ENCODE assay signal across 20 cellular contexts in the genomic region with DNA sequence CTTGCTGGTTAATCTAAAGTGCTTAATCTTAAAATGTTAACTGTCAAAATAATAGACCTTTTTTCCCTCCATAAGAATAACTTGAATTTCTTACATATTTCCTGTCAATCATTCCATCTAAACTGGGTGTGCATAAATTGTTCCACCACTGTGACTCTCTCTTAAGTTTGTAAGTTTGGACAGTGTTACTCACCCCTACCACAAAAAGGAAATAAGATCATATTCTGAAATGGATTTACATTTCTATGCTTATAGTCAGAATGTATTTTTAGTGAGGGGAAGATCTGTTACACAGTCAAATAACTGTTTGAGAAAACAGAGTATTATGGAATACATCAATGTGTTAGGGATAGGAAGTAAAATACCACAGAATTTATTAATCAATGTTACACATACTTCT.
DNase-seq lines count a peak whose midpoint lies in the region; ATAC-seq and TF ChIP-seq lines count a peak whose summit lies in the region.
"Had no signal": no experiment of that assay in that cellular context is flagged by ENCODE, and none has a peak within 500 bp of the region (broad histone marks: within the 10 kb centered on the region; RNA-seq: fewer than 3 reads in every experiment).

No MANE protein-coding gene starts in this region.

- DNase-seq in activated naive CD8-positive, alpha-beta T cell treated with anti-CD3 and anti-CD28 coated beads, Interleukin-2, amount 50 U/mL, for 24 hours, result no peak
- no peak for DNase-seq in activated naive CD8-positive, alpha-beta T cell treated with anti-CD3 and anti-CD28 coated beads for 36 hours
- DNase-seq in RWPE1 (ENCODE audit: low spot score) (peak; percentile 8), fibroblast of lung (ENCODE audit: low read depth in 2 of 2) (peak; percentile 57 to 88), nucleus accumbens (lab: John Stamatoyannopoulos, UW) (no peak)
- DNase-seq in stimulated activated naive CD8-positive, alpha-beta T cell treated with anti-CD3 and anti-CD28 coated beads, Interleukin-15, amount 100 ng/mL, for 72 hours, result no peak
- DNase-seq: activated CD4-positive, alpha-beta T cell treated with anti-CD3 and anti-CD28 coated beads, Interleukin-2, amount 50 U/mL, for 4 hours; aorta; CD8-positive, alpha-beta T cell; H9; naive thymus-derived CD4-positive, alpha-beta T cell; NCI-H1436 treated with DMSO at 0.1 percent for 48 hours; stimulated activated naive CD4-positive, alpha-beta T cell treated with Interleukin-2 at 50 U/mL for 16 hours had no signal

- no peaks in the 10 kb centered on the region for H3K9me3 ChIP-seq in fibroblast of lung (ENCODE audit: control insufficient read depth, insufficient read depth, low read depth, low read length)
- H3K9me3 ChIP-seq: vagina had no signal

- peaks cover 14% of the 10 kb centered on the region for H3K79me2 ChIP-seq in fibroblast of lung (ENCODE audit: control insufficient read depth, insufficient read depth, low read length)

- H3K4me1 Mint-ChIP-seq in activated naive CD8-positive, alpha-beta T cell treated with anti-CD3 and anti-CD28 coated beads, Interleukin-2, amount 50 U/mL, for 24 hours, result peaks cover 14% of the 10 kb centered on the region
- H3K4me1 Mint-ChIP-seq in activated naive CD8-positive, alpha-beta T cell treated with anti-CD3 and anti-CD28 coated beads for 36 hours, result peaks cover 4% of the 10 kb centered on the region
- H3K4me1 Mint-ChIP-seq in stimulated activated naive CD8-positive, alpha-beta T cell treated with anti-CD3 and anti-CD28 coated beads, Interleukin-15, amount 100 ng/mL, for 72 hours, result peaks cover 5% of the 10 kb centered on the region
- H3K4me1 Mint-ChIP-seq: H9 had no signal

- peak overlapping the region; percentile 17 for H3K4me3 Mint-ChIP-seq in activated naive CD8-positive, alpha-beta T cell treated with anti-CD3 and anti-CD28 coated beads, Interleukin-2, amount 50 U/mL, for 24 hours
- H3K4me3 Mint-ChIP-seq in activated naive CD8-positive, alpha-beta T cell treated with anti-CD3 and anti-CD28 coated beads for 36 hours, result no peak overlapping the region
- H3K4me3 Mint-ChIP-seq in stimulated activated naive CD8-positive, alpha-beta T cell treated with anti-CD3 and anti-CD28 coated beads, Interleukin-15, amount 100 ng/mL, for 72 hours, result no peak overlapping the region
- H3K4me3 Mint-ChIP-seq: CD8-positive, alpha-beta T cell; dendritic cell treated with granulocyte-macrophage colony-stimulating factor and Interleukin-4, amounts not matched to agents 40 ng/mL and 50 ng/mL, for 4 days; H9; naive thymus-derived CD4-positive, alpha-beta T cell had no signal

- H2AFZ ChIP-seq in fibroblast of lung (ENCODE audit: low read length), result no peak overlapping the region

- peaks cover 2% of the 10 kb centered on the region for H3K4me1 ChIP-seq in fibroblast of lung (ENCODE audit: control insufficient read depth, extremely low read depth, insufficient read depth, low read length)
- H3K4me1 ChIP-seq: vagina had no signal

- no peaks in the 10 kb centered on the region for H3K36me3 Mint-ChIP-seq in activated naive CD8-positive, alpha-beta T cell treated with anti-CD3 and anti-CD28 coated beads, Interleukin-2, amount 50 U/mL, for 24 hours (ENCODE audit: low read depth)
- no peaks in the 10 kb centered on the region for H3K36me3 Mint-ChIP-seq in activated naive CD8-positive, alpha-beta T cell treated with anti-CD3 and anti-CD28 coated beads for 36 hours
- H3K36me3 Mint-ChIP-seq: CD8-positive, alpha-beta T cell; naive thymus-derived CD4-positive, alpha-beta T cell had no signal

- no peak overlapping the region for H3K4me2 ChIP-seq in fibroblast of lung (ENCODE audit: extremely low read depth, insufficient read depth, low read length)
- H3K4me2 ChIP-seq: KMS-11 had no signal

- H3K36me3 ChIP-seq in fibroblast of lung (ENCODE audit: control insufficient read depth, insufficient read depth, low read length), result no peaks in the 10 kb centered on the region
- H3K36me3 ChIP-seq: vagina had no signal

- no peaks in the 10 kb centered on the region for H4K20me1 ChIP-seq in fibroblast of lung (ENCODE audit: control insufficient read depth, extremely low read depth, insufficient read depth, low read length)

- no peaks in the 10 kb centered on the region for H3K27me3 ChIP-seq in fibroblast of lung (ENCODE audit: control insufficient read depth, insufficient read depth, low read length)
- H3K27me3 ChIP-seq: vagina had no signal

- no peaks in the 10 kb centered on the region for H3K9me3 Mint-ChIP-seq in activated naive CD8-positive, alpha-beta T cell treated with anti-CD3 and anti-CD28 coated beads, Interleukin-2, amount 50 U/mL, for 24 hours
- no peaks in the 10 kb centered on the region for H3K9me3 Mint-ChIP-seq in activated naive CD8-positive, alpha-beta T cell treated with anti-CD3 and anti-CD28 coated beads for 36 hours
- no peaks in the 10 kb centered on the region for H3K9me3 Mint-ChIP-seq in stimulated activated naive CD8-positive, alpha-beta T cell treated with anti-CD3 and anti-CD28 coated beads, Interleukin-15, amount 100 ng/mL, for 72 hours
- H3K9me3 Mint-ChIP-seq: activated T-helper 2 cell treated with anti-CD3 and anti-CD28 coated beads, Interferon-gamma antibody, Interleukin-2, Interleukin-4, amounts not matched to agents 10 μg/mL and 5 μg/mL and 100 μg/mL, durations not matched to agents 14 hours and 24 hours and 36 hours; CD8-positive, alpha-beta T cell; dendritic cell treated with granulocyte-macrophage colony-stimulating factor and Interleukin-4, amounts not matched to agents 40 ng/mL and 50 ng/mL, for 4 days; H9; naive thymus-derived CD4-positive, alpha-beta T cell had no signal

- TF ChIP-seq CTCF in RWPE1 (conservative IDR thresholded peaks at IDR 0.05; ENCODE audit: low read depth) (no peak), fibroblast of lung (conservative IDR thresholded peaks at IDR 0.05 in 1 of 2, IDR thresholded peaks at IDR 0.05 in 1 of 2; ENCODE audit: low read depth in 1 of 2, low read length in 2 of 2) (no peak)

- H3K27me3 Mint-ChIP-seq in activated naive CD8-positive, alpha-beta T cell treated with anti-CD3 and anti-CD28 coated beads, Interleukin-2, amount 50 U/mL, for 24 hours, result peaks cover 11% of the 10 kb centered on the region
- peaks cover 6% of the 10 kb centered on the region for H3K27me3 Mint-ChIP-seq in activated naive CD8-positive, alpha-beta T cell treated with anti-CD3 and anti-CD28 coated beads for 36 hours
- H3K27me3 Mint-ChIP-seq in stimulated activated naive CD8-positive, alpha-beta T cell treated with anti-CD3 and anti-CD28 coated beads, Interleukin-15, amount 100 ng/mL, for 72 hours, result no peaks in the 10 kb centered on the region
- H3K27me3 Mint-ChIP-seq: dendritic cell treated with granulocyte-macrophage colony-stimulating factor and Interleukin-4, amounts not matched to agents 40 ng/mL and 50 ng/mL, for 4 days; progenitor cell of endocrine pancreas had no signal

- peak overlapping the region; percentile 65 for H3K27ac Mint-ChIP-seq in activated naive CD8-positive, alpha-beta T cell treated with anti-CD3 and anti-CD28 coated beads, Interleukin-2, amount 50 U/mL, for 24 hours
- H3K27ac Mint-ChIP-seq in activated naive CD8-positive, alpha-beta T cell treated with anti-CD3 and anti-CD28 coated beads for 36 hours, result no peak overlapping the region
- H3K27ac Mint-ChIP-seq in stimulated activated naive CD8-positive, alpha-beta T cell treated with anti-CD3 and anti-CD28 coated beads, Interleukin-15, amount 100 ng/mL, for 72 hours, result no peak overlapping the region
- H3K27ac Mint-ChIP-seq: activated T-helper 2 cell treated with anti-CD3 and anti-CD28 coated beads, Interferon-gamma antibody, Interleukin-2, Interleukin-4, amounts not matched to agents 10 μg/mL and 5 μg/mL and 100 μg/mL, durations not matched to agents 14 hours and 24 hours and 36 hours; CD8-positive, alpha-beta T cell; dendritic cell treated with granulocyte-macrophage colony-stimulating factor and Interleukin-4, amounts not matched to agents 40 ng/mL and 50 ng/mL, for 4 days; H9; naive thymus-derived CD4-positive, alpha-beta T cell; progenitor cell of endocrine pancreas had no signal

- H3K27ac ChIP-seq in RWPE1 (no peak overlapping the region), fibroblast of lung (ENCODE audit: insufficient read depth, low read length) (no peak overlapping the region)
- H3K27ac ChIP-seq: KMS-11, vagina had no signal

- H3K9ac ChIP-seq in fibroblast of lung (ENCODE audit: insufficient read depth, low read length), result no peak overlapping the region
- H3K9ac ChIP-seq: KMS-11 had no signal

- ATAC-seq in activated naive CD8-positive, alpha-beta T cell treated with anti-CD3 and anti-CD28 coated beads, Interleukin-2, amount 50 U/mL, for 24 hours, result peak; percentile 93
- ATAC-seq in stimulated activated naive CD8-positive, alpha-beta T cell treated with anti-CD3 and anti-CD28 coated beads, Interleukin-15, amount 100 ng/mL, for 72 hours, result peak; percentile 57
- ATAC-seq in GM21515 (IDR thresholded peaks at IDR 0.05; ENCODE audit: unreplicated experiment), result no peak
- no peak for ATAC-seq in HG03439 (IDR thresholded peaks at IDR 0.05; ENCODE audit: unreplicated experiment)
- ATAC-seq: CD8-positive, alpha-beta T cell; naive thymus-derived CD4-positive, alpha-beta T cell had no signal

- CTCF ChIA-PET in RWPE1 (lab: Yijun Ruan, JAX), result no interaction called here

- POLR2A ChIA-PET in RWPE1 (lab: Yijun Ruan, JAX; ENCODE audit: low non-redundant PET), result no interaction called here

- no peak overlapping the region for H3K4me3 ChIP-seq in fibroblast of lung (replicated peaks in 1 of 4; ENCODE audit: control extremely low read depth in 1 of 4, insufficient read depth in 1 of 4, low read depth in 3 of 4, low read length in 4 of 4)
- H3K4me3 ChIP-seq: vagina had no signal

Comparison
In these comparisons a context has a peak if more than half of its experiments do, and no peak if none do; other contexts are left out.
1. ATAC-seq: peak in activated naive CD8-positive, alpha-beta T cell treated with anti-CD3 and anti-CD28 coated beads, Interleukin-2, amount 50 U/mL, for 24 hours (single experiment) and stimulated activated naive CD8-positive, alpha-beta T cell treated with anti-CD3 and anti-CD28 coated beads, Interleukin-15, amount 100 ng/mL, for 72 hours (single experiment); none in GM21515 (single experiment) and HG03439 (single experiment).
2. DNase-seq: peak in RWPE1 (single experiment) and fibroblast of lung (2 of 2); none in activated naive CD8-positive, alpha-beta T cell treated with anti-CD3 and anti-CD28 coated beads, Interleukin-2, amount 50 U/mL, for 24 hours (single experiment), activated naive CD8-positive, alpha-beta T cell treated with anti-CD3 and anti-CD28 coated beads for 36 hours (single experiment), stimulated activated naive CD8-positive, alpha-beta T cell treated with anti-CD3 and anti-CD28 coated beads, Interleukin-15, amount 100 ng/mL, for 72 hours (0 of 2) and nucleus accumbens (0 of 56).